1 cellular context compared by ENCODE assay signal in genomic region chr1:205318231-205318991, GRCh38.
TF ChIP-seq lines count a peak whose summit lies in the region.

No MANE protein-coding gene starts in this region.

TF ChIP-seq in GM12878, 131 proteins besides CTCF, POLR2A, EP300 and RAD21:
- TF ChIP-seq SPI1 (IDR thresholded peaks at IDR 0.05; ENCODE audit: borderline replicate concordance, insufficient read depth, low read depth, low read length) (peak; percentile 29; the same call in 1 of the 2 replicates), PKNOX1 (IDR thresholded peaks at IDR 0.05) (0 out of 2 replicates have a peak, but pooled peaks have one; percentile 54), TBL1XR1 (IDR thresholded peaks at IDR 0.05; ENCODE audit: low read depth, low read length) (no peak), BACH1 (IDR thresholded peaks at IDR 0.05; ENCODE audit: borderline replicate concordance) (no peak)
